In genomic region chr9:130433947-130434262, GRCh38 we compare ENCODE assay signal across 1 cellular context.
TF ChIP-seq lines count a peak whose summit lies in the region.

No MANE protein-coding gene starts in this region.

TF ChIP-seq in WTC11, 78 proteins besides CTCF, POLR2A, EP300 and RAD21:
- TF ChIP-seq ZNF121 (CRISPR knock-in tag; IDR thresholded peaks at IDR 0.05) (peak; percentile 37; the same call in 1 of the 2 replicates), NFATC4 (CRISPR knock-in tag; IDR thresholded peaks at IDR 0.05) (no peak), ZBTB21 (CRISPR knock-in tag; IDR thresholded peaks at IDR 0.05; ENCODE audit: borderline replicate concordance) (no peak), IRF1 (CRISPR knock-in tag; IDR thresholded peaks at IDR 0.05) (no peak), CBFB (CRISPR knock-in tag; IDR thresholded peaks at IDR 0.05; ENCODE audit: low read depth) (no peak), ARID4B (CRISPR knock-in tag; IDR thresholded peaks at IDR 0.05; ENCODE audit: borderline replicate concordance) (no peak)
TF ChIP-seq in WTC11: peak in this region for 1.
